8 cellular contexts compared by ENCODE assay signal in the genomic region with DNA sequence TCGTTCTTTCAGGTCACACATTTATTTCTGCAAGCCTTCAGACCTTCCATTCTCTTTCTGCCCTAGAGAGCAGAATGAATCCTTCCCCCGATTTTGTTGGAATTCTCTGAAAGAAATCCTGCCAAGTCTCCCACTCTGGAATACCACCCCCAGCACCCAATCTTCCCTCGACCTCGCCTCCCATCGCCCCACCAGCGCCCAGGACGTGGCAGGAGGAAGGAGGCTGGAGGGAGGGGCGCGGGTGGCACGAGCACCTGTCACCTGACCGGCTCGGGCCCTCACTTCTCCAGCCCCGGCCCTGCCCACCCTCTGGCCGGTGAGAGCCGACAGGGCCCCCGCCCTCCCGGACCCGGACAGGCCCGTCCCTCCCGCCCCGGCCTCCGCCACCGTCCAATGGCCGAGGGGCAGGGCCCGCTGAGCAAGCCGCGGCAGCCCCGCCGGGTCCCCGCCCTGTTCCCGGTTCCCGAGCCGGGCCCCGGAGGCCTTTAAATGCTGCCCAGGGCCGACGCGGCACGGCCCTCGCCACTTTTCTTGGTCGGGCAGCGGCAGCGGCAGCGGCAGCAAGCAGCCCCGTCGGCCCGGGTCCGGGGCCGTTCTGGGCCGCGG. TPM values are rescaled to one million over a fixed set of nuclear protein-coding genes. Genes with fewer than 3 reads are reported as not detected.
DNase-seq lines count a peak whose midpoint lies in the region; ATAC-seq, FAIRE-seq and TF ChIP-seq lines count a peak whose summit lies in the region.

TSS of gene LGALSL (plus strand) at position 453 of the 606 bp plus-strand sequence. CDS start 384 bp downstream, outside the sequence.

- peak within 1 kb of the TSS; percentile 76 for H3K9ac ChIP-seq in astrocyte (ENCODE audit: low read length)

- under 1% methylated on average over 50 of the region's 50 CpGs for WGBS in right cardiac atrium
- under 1% methylated on average over 46 of the region's 50 CpGs for WGBS in prostate gland

- TF ChIP-seq CTCF in astrocyte (IDR thresholded peaks at IDR 0.05; ENCODE audit: insufficient read depth, low read depth, low read length) (no peak), prostate gland (IDR thresholded peaks at IDR 0.05) (peak in 1 of 4 experiments; percentile 3)

- H2AFZ ChIP-seq in astrocyte (ENCODE audit: low read depth, low read length), result peak within 1 kb of the TSS; percentile 76

- H3K27ac Mint-ChIP-seq in astrocyte (ENCODE audit: unreplicated experiment), result peak within 1 kb of the TSS; percentile 63

- H3K27me3 ChIP-seq in astrocyte (ENCODE audit: insufficient read depth, low read length) (peaks cover 20% of the 10 kb centered on the region), right cardiac atrium (ENCODE audit: control insufficient read depth, insufficient read depth) (no peaks in the 10 kb centered on the region), prostate gland (replicated peaks; ENCODE audit: insufficient read depth) (no peaks in the 10 kb centered on the region)

- peaks cover 4% of the 10 kb centered on the region for H3K36me3 Mint-ChIP-seq in astrocyte (ENCODE audit: low read depth, unreplicated experiment)

- H3K4me2 ChIP-seq in astrocyte (ENCODE audit: low read length), result peak within 1 kb of the TSS; percentile 79

- peak within 1 kb of the TSS; percentile 94 for H3K4me3 Mint-ChIP-seq in astrocyte (ENCODE audit: unreplicated experiment)

- no peaks in the 10 kb centered on the region for H3K27me3 Mint-ChIP-seq in astrocyte (ENCODE audit: low read depth, unreplicated experiment)

- H3K4me1 ChIP-seq in astrocyte (ENCODE audit: insufficient read depth, low read length), result peaks cover 7% of the 10 kb centered on the region
- peaks cover 7% of the 10 kb centered on the region for H3K4me1 ChIP-seq in right cardiac atrium (ENCODE audit: control insufficient read depth, insufficient read depth, low read length)
- H3K4me1 ChIP-seq in prostate gland (replicated peaks), result no peaks in the 10 kb centered on the region

- TF ChIP-seq POLR2A in GM15510 (IDR thresholded peaks at IDR 0.05; ENCODE audit: borderline replicate concordance, extremely low read depth, insufficient read length), result peak; percentile 40
- peak; percentile 41 for TF ChIP-seq POLR2A in prostate gland (IDR thresholded peaks at IDR 0.05)

- no peak for FAIRE-seq in astrocyte (lab: Jason Lieb, UNC)

- H3K27ac ChIP-seq in astrocyte (ENCODE audit: low read depth, low read length) (no peak within 1 kb of the TSS), right cardiac atrium (ENCODE audit: low read length) (peak within 1 kb of the TSS; percentile 98), prostate gland (peak within 1 kb of the TSS; percentile 97 to 99)

- H3K9me3 ChIP-seq in astrocyte (ENCODE audit: insufficient read depth, low read depth, low read length) (no peaks in the 10 kb centered on the region), right cardiac atrium (ENCODE audit: control insufficient read depth, low read length) (no peaks in the 10 kb centered on the region), prostate gland (no peaks in the 10 kb centered on the region)

- ATAC-seq in HG02884 (IDR thresholded peaks at IDR 0.05; ENCODE audit: unreplicated experiment) (peak; percentile 56), right cardiac atrium (peak; percentile 93 to 94)

- H3K4me3 ChIP-seq in astrocyte (ENCODE audit: insufficient read depth, low read depth, low read length) (peak within 1 kb of the TSS; percentile 56), right cardiac atrium (ENCODE audit: low read length) (peak within 1 kb of the TSS; percentile 84), prostate gland (peak within 1 kb of the TSS; percentile 88 to 91)

- intact Hi-C loops in right cardiac atrium (cut with DNase I), result loop anchor here in 2 of 4 donors (10.0 kb wide), 1 partner anchor 49 kb away; no protein-coding TSS in a partner anchor
- intact Hi-C loops in prostate gland (cut with DNase I), result loop anchor here (5.0 kb wide), 1 partner anchor 198 kb away; the partner anchor contains the start of gene SERTAD2

- H3K79me2 ChIP-seq in astrocyte (ENCODE audit: insufficient read depth, low read length), result no peaks in the 10 kb centered on the region

- H3K9me3 Mint-ChIP-seq in astrocyte (ENCODE audit: unreplicated experiment), result peaks cover 2% of the 10 kb centered on the region

- H3K4me1 Mint-ChIP-seq in astrocyte (ENCODE audit: low read depth, unreplicated experiment), result peaks cover 2% of the 10 kb centered on the region

- H3K36me3 ChIP-seq in astrocyte (ENCODE audit: insufficient read depth, low read length) (no peaks in the 10 kb centered on the region), prostate gland (peaks cover 0 to 7% of the 10 kb centered on the region in 2 donors)

- DNase-seq in AML-193 (lab: John Stamatoyannopoulos, UW) (peak; percentile 20 to 53), NCI-H69 (lab: John Stamatoyannopoulos, UW) (peak; percentile 67), astrocyte (ENCODE audit: low read depth) (peak; percentile 30), right cardiac atrium (peak; percentile 84 to 92 (median 92)), prostate gland (ENCODE audit: low spot score) (peak; percentile 87), SIG-M5 treated with dmso at 0.1 percent for 504 hours (lab: John Stamatoyannopoulos, UW; ENCODE audit: unreplicated experiment) (no peak)

- H4K20me1 ChIP-seq in astrocyte (ENCODE audit: insufficient read depth, low read length), result no peaks in the 10 kb centered on the region

RNA-seq across cellular contexts. Expression of gene LGALSL, which starts in this region (rescaled TPM):
- total RNA-seq in astrocyte (12.4 and 14.0 TPM in 2 replicates), right cardiac atrium (10 to 100 TPM; 11.5 to 19.1 (median 14.6) TPM), prostate gland (10 to 100 TPM; 12.8 to 36.7 TPM)
- 8.1 TPM for polyA plus RNA-seq in right cardiac atrium
